In the genomic region with DNA sequence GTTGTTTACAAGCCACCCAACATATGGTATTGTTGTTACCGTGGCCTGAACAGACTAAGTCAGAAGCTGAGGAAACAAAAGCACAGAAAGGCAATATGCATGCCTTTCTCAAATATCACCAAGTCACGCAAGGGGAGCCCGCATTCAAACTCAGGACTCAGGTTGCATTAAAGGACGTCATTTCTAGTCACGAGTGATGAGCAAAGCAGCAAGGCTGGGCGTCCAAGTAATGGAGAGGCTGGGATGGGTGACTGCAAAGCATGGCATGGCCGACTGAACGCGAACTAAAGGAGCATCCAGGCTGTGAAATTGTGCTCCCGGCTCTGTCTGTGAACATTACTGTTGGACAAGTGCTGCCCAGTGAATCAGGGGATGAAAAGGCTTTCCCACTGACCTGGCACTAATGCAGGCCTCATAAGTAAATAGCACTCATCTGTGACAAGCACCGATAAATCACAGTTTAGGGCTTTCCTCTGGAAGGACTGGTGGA, we compare ENCODE assay signal across 16 cellular contexts.
DNase-seq lines count a peak whose midpoint lies in the region; ATAC-seq and TF ChIP-seq lines count a peak whose summit lies in the region.
"Had no signal": no experiment of that assay in that cellular context is flagged by ENCODE, and none has a peak within 500 bp of the region (broad histone marks: within the 10 kb centered on the region; RNA-seq: fewer than 3 reads in every experiment).

No MANE protein-coding gene starts in this region.

- ATAC-seq in esophagus mucosa (no peak), HG03139 (IDR thresholded peaks at IDR 0.05; ENCODE audit: unreplicated experiment) (no peak)
- ATAC-seq: T-cell had no signal

- no peaks in the 10 kb centered on the region for H3K9me3 Mint-ChIP-seq in activated CD4-positive, alpha-beta memory T cell treated with anti-CD3 and anti-CD28 coated beads for 36 hours
- H3K9me3 Mint-ChIP-seq: activated naive CD8-positive, alpha-beta T cell treated with anti-CD3 and anti-CD28 coated beads, Interleukin-2, amount 10 ng/mL, durations not matched to agents 7 days and 5 days had no signal

- H3K27ac ChIP-seq in Peyer's patch: no peak overlapping the region
- H3K27ac ChIP-seq: colonic mucosa, pancreas had no signal

- TF ChIP-seq POLR2A in Peyer's patch (IDR thresholded peaks at IDR 0.05): no peak

- no peaks in the 10 kb centered on the region for H3K36me3 ChIP-seq in Peyer's patch
- H3K36me3 ChIP-seq: colonic mucosa, pancreas had no signal

- intact Hi-C loops in activated CD4-positive, alpha-beta memory T cell treated with anti-CD3 and anti-CD28 coated beads for 36 hours (cut with micrococcal nuclease): no loop called here

- no peaks in the 10 kb centered on the region for H3K36me3 Mint-ChIP-seq in activated CD4-positive, alpha-beta memory T cell treated with anti-CD3 and anti-CD28 coated beads for 36 hours
- H3K36me3 Mint-ChIP-seq: activated naive CD8-positive, alpha-beta T cell treated with anti-CD3 and anti-CD28 coated beads, Interleukin-2, amount 10 ng/mL, durations not matched to agents 7 days and 5 days; T-cell had no signal

- CTCF ChIA-PET in activated CD4-positive, alpha-beta memory T cell treated with anti-CD3 and anti-CD28 coated beads for 36 hours (lab: Charles Lee): no interaction called here

- no peak for TF ChIP-seq CTCF in Peyer's patch (IDR thresholded peaks at IDR 0.05)

- no peak overlapping the region for H3K4me3 Mint-ChIP-seq in activated CD4-positive, alpha-beta memory T cell treated with anti-CD3 and anti-CD28 coated beads for 36 hours
- H3K4me3 Mint-ChIP-seq: activated naive CD8-positive, alpha-beta T cell treated with anti-CD3 and anti-CD28 coated beads, Interleukin-2, amount 10 ng/mL, durations not matched to agents 7 days and 5 days; T-cell had no signal

- no peak overlapping the region for H3K4me3 ChIP-seq in Peyer's patch
- H3K4me3 ChIP-seq: colonic mucosa, pancreas had no signal

- no peaks in the 10 kb centered on the region for H3K27me3 ChIP-seq in Peyer's patch
- H3K27me3 ChIP-seq: colonic mucosa, pancreas had no signal

- H3K4me1 ChIP-seq in Peyer's patch: no peaks in the 10 kb centered on the region
- H3K4me1 ChIP-seq: colonic mucosa had no signal

- no peaks in the 10 kb centered on the region for H3K9me3 ChIP-seq in Peyer's patch
- H3K9me3 ChIP-seq: colonic mucosa, pancreas had no signal

- DNase-seq in C1 segment of cervical spinal cord (lab: John Stamatoyannopoulos, UW) (peak in 8 of 14 donors; percentile 15 to 56 (median 33)), NCI-H187 (lab: John Stamatoyannopoulos, UW) (peak; percentile 90 to 95), SHP77 (lab: John Stamatoyannopoulos, UW) (peak; percentile 93 to 97), kidney glomerular epithelial cell (lab: John Stamatoyannopoulos, UW) (peak; percentile 91), Peyer's patch (no peak)
- no peak for DNase-seq in activated CD4-positive, alpha-beta memory T cell treated with anti-CD3 and anti-CD28 coated beads for 36 hours
- DNase-seq: activated naive CD8-positive, alpha-beta T cell treated with anti-CD3 and anti-CD28 coated beads, Interleukin-2, amount 10 ng/mL, durations not matched to agents 7 days and 5 days; colonic mucosa; DND-41; mesendoderm; NCI-H1694; pancreas; stimulated activated CD4-positive, alpha-beta T cell treated with anti-CD3 and anti-CD28 coated beads, Interleukin-2, amount 100 ng/mL, for 48 hours; T-cell had no signal

- no peaks in the 10 kb centered on the region for H3K4me1 Mint-ChIP-seq in activated CD4-positive, alpha-beta memory T cell treated with anti-CD3 and anti-CD28 coated beads for 36 hours (ENCODE audit: low read depth)
- H3K4me1 Mint-ChIP-seq: activated naive CD8-positive, alpha-beta T cell treated with anti-CD3 and anti-CD28 coated beads, Interleukin-2, amount 10 ng/mL, durations not matched to agents 7 days and 5 days; T-cell had no signal

- H3K27me3 Mint-ChIP-seq in activated CD4-positive, alpha-beta memory T cell treated with anti-CD3 and anti-CD28 coated beads for 36 hours: peaks cover 1% of the 10 kb centered on the region

- H3K27ac Mint-ChIP-seq in activated CD4-positive, alpha-beta memory T cell treated with anti-CD3 and anti-CD28 coated beads for 36 hours: no peak overlapping the region
- H3K27ac Mint-ChIP-seq: activated naive CD8-positive, alpha-beta T cell treated with anti-CD3 and anti-CD28 coated beads, Interleukin-2, amount 10 ng/mL, durations not matched to agents 7 days and 5 days; T-cell had no signal

- POLR2A ChIA-PET in activated CD4-positive, alpha-beta memory T cell treated with anti-CD3 and anti-CD28 coated beads for 36 hours (lab: Charles Lee): no interaction called here

Comparison
In these comparisons a context has a peak if more than half of its experiments do, and no peak if none do; other contexts are left out.
1. DNase-seq: peak in C1 segment of cervical spinal cord (8 of 14), NCI-H187 (2 of 2), SHP77 (2 of 2) and kidney glomerular epithelial cell (single experiment); none in Peyer's patch (0 of 3) and activated CD4-positive, alpha-beta memory T cell treated with anti-CD3 and anti-CD28 coated beads for 36 hours (single experiment).